Comparison of ENCODE assay signal across 1 cellular context in the genomic region with DNA sequence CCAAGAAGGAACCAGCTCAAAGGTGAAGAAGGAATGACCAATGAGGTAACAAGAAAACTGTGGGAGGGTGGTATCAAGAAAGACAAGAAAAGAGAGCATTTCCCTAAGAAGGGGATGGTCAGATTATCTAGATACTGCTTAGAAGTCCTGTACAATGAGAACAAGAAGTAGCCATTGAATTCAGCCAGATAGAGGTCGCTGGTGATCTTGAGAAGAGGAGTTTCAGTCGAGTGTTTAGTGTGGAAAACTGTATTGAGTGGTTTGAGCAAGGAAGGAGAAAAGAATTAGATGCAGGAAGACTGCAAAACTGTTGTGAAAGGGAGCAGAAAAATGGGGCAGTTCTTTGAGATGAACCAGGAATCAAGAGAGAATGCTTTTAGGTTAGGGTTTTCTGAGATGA.
TF ChIP-seq lines count a peak whose summit lies in the region.

No MANE protein-coding gene starts in this region.

TF ChIP-seq in H1, 55 proteins besides CTCF, POLR2A, EP300 and RAD21 (continued from another document):
- TF ChIP-seq, protein P1, sequence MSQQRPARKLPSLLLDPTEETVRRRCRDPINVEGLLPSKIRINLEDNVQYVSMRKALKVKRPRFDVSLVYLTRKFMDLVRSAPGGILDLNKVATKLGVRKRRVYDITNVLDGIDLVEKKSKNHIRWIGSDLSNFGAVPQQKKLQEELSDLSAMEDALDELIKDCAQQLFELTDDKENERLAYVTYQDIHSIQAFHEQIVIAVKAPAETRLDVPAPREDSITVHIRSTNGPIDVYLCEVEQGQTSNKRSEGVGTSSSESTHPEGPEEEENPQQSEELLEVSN (IDR thresholded peaks at IDR 0.05): no peak
- TF ChIP-seq TAF7 (optimal IDR thresholded peaks at IDR 0.05; ENCODE audit: borderline replicate concordance, low read depth, low read length): no peak
